Comparison of ENCODE assay signal across 1 cellular context in genomic region chr6:47047097-47047478, GRCh38.
TF ChIP-seq lines count a peak whose summit lies in the region.

No MANE protein-coding gene starts in this region.

TF ChIP-seq in SK-N-SH, 30 proteins besides CTCF, POLR2A, EP300 and RAD21 (continued from another document):
- TF ChIP-seq, protein P1, sequence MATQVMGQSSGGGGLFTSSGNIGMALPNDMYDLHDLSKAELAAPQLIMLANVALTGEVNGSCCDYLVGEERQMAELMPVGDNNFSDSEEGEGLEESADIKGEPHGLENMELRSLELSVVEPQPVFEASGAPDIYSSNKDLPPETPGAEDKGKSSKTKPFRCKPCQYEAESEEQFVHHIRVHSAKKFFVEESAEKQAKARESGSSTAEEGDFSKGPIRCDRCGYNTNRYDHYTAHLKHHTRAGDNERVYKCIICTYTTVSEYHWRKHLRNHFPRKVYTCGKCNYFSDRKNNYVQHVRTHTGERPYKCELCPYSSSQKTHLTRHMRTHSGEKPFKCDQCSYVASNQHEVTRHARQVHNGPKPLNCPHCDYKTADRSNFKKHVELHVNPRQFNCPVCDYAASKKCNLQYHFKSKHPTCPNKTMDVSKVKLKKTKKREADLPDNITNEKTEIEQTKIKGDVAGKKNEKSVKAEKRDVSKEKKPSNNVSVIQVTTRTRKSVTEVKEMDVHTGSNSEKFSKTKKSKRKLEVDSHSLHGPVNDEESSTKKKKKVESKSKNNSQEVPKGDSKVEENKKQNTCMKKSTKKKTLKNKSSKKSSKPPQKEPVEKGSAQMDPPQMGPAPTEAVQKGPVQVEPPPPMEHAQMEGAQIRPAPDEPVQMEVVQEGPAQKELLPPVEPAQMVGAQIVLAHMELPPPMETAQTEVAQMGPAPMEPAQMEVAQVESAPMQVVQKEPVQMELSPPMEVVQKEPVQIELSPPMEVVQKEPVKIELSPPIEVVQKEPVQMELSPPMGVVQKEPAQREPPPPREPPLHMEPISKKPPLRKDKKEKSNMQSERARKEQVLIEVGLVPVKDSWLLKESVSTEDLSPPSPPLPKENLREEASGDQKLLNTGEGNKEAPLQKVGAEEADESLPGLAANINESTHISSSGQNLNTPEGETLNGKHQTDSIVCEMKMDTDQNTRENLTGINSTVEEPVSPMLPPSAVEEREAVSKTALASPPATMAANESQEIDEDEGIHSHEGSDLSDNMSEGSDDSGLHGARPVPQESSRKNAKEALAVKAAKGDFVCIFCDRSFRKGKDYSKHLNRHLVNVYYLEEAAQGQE (IDR thresholded peaks at IDR 0.05; ENCODE audit: low read depth, low read length) = no peak
- TF ChIP-seq GATA2 (CRISPR knock-in tag; IDR thresholded peaks at IDR 0.05) (no peak), RXRA (IDR thresholded peaks at IDR 0.05; ENCODE audit: borderline replicate concordance, low read depth) (no peak), TCF12 (IDR thresholded peaks at IDR 0.05) (no peak), PBX3 (IDR thresholded peaks at IDR 0.05) (no peak), FOXJ3 (CRISPR knock-in tag; IDR thresholded peaks at IDR 0.05) (no peak), MXI1 (IDR thresholded peaks at IDR 0.05; ENCODE audit: low read depth, low read length) (no peak), RCOR1 (IDR thresholded peaks at IDR 0.05; ENCODE audit: low read length) (no peak), SIN3A (IDR thresholded peaks at IDR 0.05; ENCODE audit: borderline replicate concordance, low read depth, low read length) (no peak), ELF1 (IDR thresholded peaks at IDR 0.05) (no peak)
- TF ChIP-seq, protein P2, sequence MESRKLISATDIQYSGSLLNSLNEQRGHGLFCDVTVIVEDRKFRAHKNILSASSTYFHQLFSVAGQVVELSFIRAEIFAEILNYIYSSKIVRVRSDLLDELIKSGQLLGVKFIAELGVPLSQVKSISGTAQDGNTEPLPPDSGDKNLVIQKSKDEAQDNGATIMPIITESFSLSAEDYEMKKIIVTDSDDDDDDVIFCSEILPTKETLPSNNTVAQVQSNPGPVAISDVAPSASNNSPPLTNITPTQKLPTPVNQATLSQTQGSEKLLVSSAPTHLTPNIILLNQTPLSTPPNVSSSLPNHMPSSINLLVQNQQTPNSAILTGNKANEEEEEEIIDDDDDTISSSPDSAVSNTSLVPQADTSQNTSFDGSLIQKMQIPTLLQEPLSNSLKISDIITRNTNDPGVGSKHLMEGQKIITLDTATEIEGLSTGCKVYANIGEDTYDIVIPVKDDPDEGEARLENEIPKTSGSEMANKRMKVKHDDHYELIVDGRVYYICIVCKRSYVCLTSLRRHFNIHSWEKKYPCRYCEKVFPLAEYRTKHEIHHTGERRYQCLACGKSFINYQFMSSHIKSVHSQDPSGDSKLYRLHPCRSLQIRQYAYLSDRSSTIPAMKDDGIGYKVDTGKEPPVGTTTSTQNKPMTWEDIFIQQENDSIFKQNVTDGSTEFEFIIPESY (IDR thresholded peaks at IDR 0.05; ENCODE audit: borderline replicate concordance, low read depth) = no peak
- TF ChIP-seq, protein P3, sequence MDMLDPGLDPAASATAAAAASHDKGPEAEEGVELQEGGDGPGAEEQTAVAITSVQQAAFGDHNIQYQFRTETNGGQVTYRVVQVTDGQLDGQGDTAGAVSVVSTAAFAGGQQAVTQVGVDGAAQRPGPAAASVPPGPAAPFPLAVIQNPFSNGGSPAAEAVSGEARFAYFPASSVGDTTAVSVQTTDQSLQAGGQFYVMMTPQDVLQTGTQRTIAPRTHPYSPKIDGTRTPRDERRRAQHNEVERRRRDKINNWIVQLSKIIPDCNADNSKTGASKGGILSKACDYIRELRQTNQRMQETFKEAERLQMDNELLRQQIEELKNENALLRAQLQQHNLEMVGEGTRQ (IDR thresholded peaks at IDR 0.05; ENCODE audit: borderline replicate concordance, low read depth, low read length) = no peak
TF ChIP-seq in SK-N-SH: peak in this region for 0.
